ENCODE assay signal across 12 cellular contexts in genomic region chr4:18318682-18319410, GRCh38.
DNase-seq lines count a peak whose midpoint lies in the region; TF ChIP-seq lines count a peak whose summit lies in the region.
"Had no signal": no experiment of that assay in that cellular context is flagged by ENCODE, and none has a peak within 500 bp of the region (broad histone marks: within the 10 kb centered on the region; RNA-seq: fewer than 3 reads in every experiment).

No MANE protein-coding gene starts in this region.

- H2AFZ ChIP-seq in H9 (ENCODE audit: low read length): no peak overlapping the region

- H3K79me1 ChIP-seq in H9 (ENCODE audit: insufficient read depth, low read depth, low read length, poor library complexity, severe bottlenecking): no peaks in the 10 kb centered on the region

- no peak overlapping the region for H3K14ac ChIP-seq in H9 (ENCODE audit: insufficient read depth, low read length)

- H3K27me3 ChIP-seq in H9 (ENCODE audit: insufficient read depth, low read length): no peaks in the 10 kb centered on the region

- H2BK120ac ChIP-seq in H9 (ENCODE audit: low read depth, low read length, poor library complexity, severe bottlenecking): no peak overlapping the region

- no peak overlapping the region for H3K4me3 Mint-ChIP-seq in H9

- H4K20me1 ChIP-seq in H9 (ENCODE audit: control insufficient read depth, insufficient read depth, insufficient read length): no peaks in the 10 kb centered on the region

- H2BK15ac ChIP-seq in H9 (ENCODE audit: low read depth, low read length): no peak overlapping the region

- H4K91ac ChIP-seq in H9 (ENCODE audit: insufficient read length, low read depth, low read length): no peak overlapping the region

- H3K27ac Mint-ChIP-seq in H9: no peak overlapping the region

- H3K79me2 ChIP-seq in H9 (ENCODE audit: insufficient read depth, low read length): no peaks in the 10 kb centered on the region

- H3K4me2 ChIP-seq in H9 (ENCODE audit: insufficient read depth, insufficient read length, low read length): no peak overlapping the region

- peaks cover 0 to 3% of the 10 kb centered on the region in 2 experiments; a peak in 2 of 5 replicates for H3K9me3 Mint-ChIP-seq in H9

- no peaks in the 10 kb centered on the region; a peak in 1 of 7 replicates for H3K36me3 Mint-ChIP-seq in H9 (ENCODE audit: insufficient read depth in 1 of 3, low read depth in 3 of 3)

- no peaks in the 10 kb centered on the region for H3K4me1 Mint-ChIP-seq in H9

- no peak overlapping the region for H4K8ac ChIP-seq in H9 (replicated peaks; ENCODE audit: insufficient read length, low read depth, low read length)

- no peak overlapping the region for H2AK5ac ChIP-seq in H9 (ENCODE audit: insufficient read length, low read length)

- no peak overlapping the region for H3K56ac ChIP-seq in H9 (ENCODE audit: insufficient read length, low read depth, low read length)

- no peak overlapping the region for H2BK5ac ChIP-seq in H9 (ENCODE audit: insufficient read length, low read length)

- H2BK20ac ChIP-seq in H9 (ENCODE audit: low read depth, low read length, poor library complexity, severe bottlenecking): no peak overlapping the region

- H3T11ph ChIP-seq in H9 (ENCODE audit: low read length): no peak overlapping the region

- no peak overlapping the region for H3K4ac ChIP-seq in H9 (ENCODE audit: low read depth, low read length)

- H4K5ac ChIP-seq in H9 (ENCODE audit: insufficient read length, low read depth, low read length): no peak overlapping the region

- H2BK12ac ChIP-seq in H9 (ENCODE audit: insufficient read length, low read depth, low read length): no peak overlapping the region

- DNase-seq in SHP77 (lab: John Stamatoyannopoulos, UW) (peak; percentile 79 to 87), fibroblast of pulmonary artery (ENCODE audit: low read depth) (peak; percentile 87), mucosa of gallbladder (ENCODE audit: low spot score) (peak; percentile 44), NCI-H2171 treated with DMSO at 0.1 percent for 48 hours (lab: John Stamatoyannopoulos, UW) (no peak), NK-92 (lab: John Stamatoyannopoulos, UW; ENCODE audit: unreplicated experiment) (no peak), GM20000 (ENCODE audit: low spot score) (no peak), H9 (no peak)
- DNase-seq: activated CD4-positive, alpha-beta T cell treated with anti-CD3 and anti-CD28 coated beads for 4 hours; activated effector memory CD4-positive, alpha-beta T cell treated with Interleukin-2 at 50 U/mL for 16 hours; NCI-H69; stimulated activated CD4-positive, alpha-beta T cell treated with anti-CD3 and anti-CD28 coated beads, Interleukin-12 subunit alpha, Interleukin-12 subunit beta, amount 100 ng/mL, for 4 hours had no signal

- no peak overlapping the region for H3K18ac ChIP-seq in H9 (ENCODE audit: insufficient read length, low read depth, low read length)

- H3K27me3 Mint-ChIP-seq in H9 (ENCODE audit: low read depth): peaks cover 2% of the 10 kb centered on the region

- no peaks in the 10 kb centered on the region for H3K9me3 ChIP-seq in H9 (ENCODE audit: control insufficient read depth, low read depth, low read length)

- no CpG with 5 or more reads among the region's 24 CpGs for WGBS in H9 (ENCODE audit: extremely low coverage, insufficient read length, low lambda C conversion rate)

- no peak overlapping the region for H3K27ac ChIP-seq in H9 (ENCODE audit: insufficient read length, low read depth, low read length)
- H3K27ac ChIP-seq: SK-N-MC had no signal

- H3K23ac ChIP-seq in H9 (ENCODE audit: insufficient read length, low read depth, low read length): no peak overlapping the region

- H3K9ac ChIP-seq in H9 (ENCODE audit: extremely low read depth, insufficient read length, low read length): no peak overlapping the region

- H3K4me1 ChIP-seq in H9 (ENCODE audit: insufficient read depth, low read length): no peaks in the 10 kb centered on the region

- no peak for TF ChIP-seq CTCF in fibroblast of pulmonary artery (IDR thresholded peaks at IDR 0.05; ENCODE audit: low read length, missing control alignments)
- no peak for TF ChIP-seq CTCF in GM20000 (IDR thresholded peaks at IDR 0.05; ENCODE audit: extremely low read depth, missing control alignments)
- no peak for TF ChIP-seq CTCF in H9 (conservative IDR thresholded peaks at IDR 0.05)

- H3K23me2 ChIP-seq in H9 (ENCODE audit: insufficient read length, low read depth, low read length, poor library complexity, severe bottlenecking): no peaks in the 10 kb centered on the region

- H3K4me3 ChIP-seq in fibroblast of pulmonary artery (replicated peaks; ENCODE audit: low read depth, low read length): no peak overlapping the region
- H3K4me3 ChIP-seq: SK-N-MC had no signal

Comparison
In these comparisons a context has a peak if more than half of its experiments do, and no peak if none do; other contexts are left out.
1. DNase-seq: peak in SHP77 (2 of 2), fibroblast of pulmonary artery (single experiment) and mucosa of gallbladder (single experiment); none in NCI-H2171 treated with DMSO at 0.1 percent for 48 hours (single experiment), NK-92 (single experiment), GM20000 (single experiment) and H9 (single experiment).